ENCODE assay signal across 18 cellular contexts in the genomic region with DNA sequence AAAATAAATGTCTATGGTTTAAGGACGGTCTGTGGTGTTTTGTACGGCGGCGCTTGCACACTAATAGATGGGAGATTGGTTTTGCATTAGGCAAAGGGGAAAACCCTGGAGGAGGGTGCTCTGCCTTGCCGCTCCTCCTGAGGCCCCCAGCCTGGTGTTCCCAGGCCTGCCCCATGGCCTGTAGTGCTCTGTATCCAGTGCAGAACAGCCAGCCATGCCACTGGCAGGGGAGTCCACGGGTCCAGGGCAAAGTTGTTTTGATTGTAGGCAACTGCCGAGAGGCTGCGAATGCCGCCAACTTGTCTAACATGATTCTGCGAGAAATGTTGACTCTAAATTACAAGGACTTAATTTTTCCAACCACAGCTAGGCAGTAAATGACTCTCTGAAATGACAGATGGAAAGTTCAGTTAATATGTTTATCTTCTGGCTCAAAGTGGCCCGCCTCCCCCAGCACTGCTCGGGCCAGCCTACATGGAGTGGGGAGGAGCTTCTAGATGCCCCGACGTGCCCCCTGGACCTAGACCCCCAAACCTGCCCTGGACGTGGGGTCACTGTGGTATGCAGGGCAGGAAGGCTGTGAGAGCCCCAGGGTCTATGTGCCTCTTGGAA.
DNase-seq lines count a peak whose midpoint lies in the region; ATAC-seq, FAIRE-seq and TF ChIP-seq lines count a peak whose summit lies in the region.
"Had no signal": no experiment of that assay in that cellular context is flagged by ENCODE, and none has a peak within 500 bp of the region (broad histone marks: within the 10 kb centered on the region; RNA-seq: fewer than 3 reads in every experiment).

No MANE protein-coding gene starts in this region.

- peak; percentile 41; the same call in 2 of the 3 replicates for ATAC-seq in HepG2
- no peak for ATAC-seq in right lobe of liver
- ATAC-seq: GM12878 had no signal

- no peaks in the 10 kb centered on the region for H3K4me1 ChIP-seq in HepG2 (ENCODE audit: insufficient read depth, low read length)
- no peaks in the 10 kb centered on the region for H3K4me1 ChIP-seq in right lobe of liver
- no peaks in the 10 kb centered on the region for H3K4me1 ChIP-seq in neural progenitor cell
- H3K4me1 ChIP-seq: BE2C had no signal

- H2AFZ ChIP-seq in HepG2 (ENCODE audit: low read length): no peak overlapping the region
- no peak overlapping the region for H2AFZ ChIP-seq in neural progenitor cell (replicated peaks)

- in situ Hi-C loops in HepG2 (cut with HindIII; ENCODE audit: extremely low pct_ligation_motif_present, low pct_unique_long_range_greater_than_20kb): no loop called here

- peaks cover 12% of the 10 kb centered on the region for H3K4me1 Mint-ChIP-seq in neural progenitor cell

- H3K27ac Mint-ChIP-seq in neural progenitor cell: peak overlapping the region; percentile 15

- H3K36me3 ChIP-seq in HepG2 (replicated peaks in 1 of 2; ENCODE audit: control insufficient read depth in 1 of 2, insufficient read depth in 2 of 2, low read length in 2 of 2) (no peaks in the 10 kb centered on the region), right lobe of liver (no peaks in the 10 kb centered on the region), neural progenitor cell (no peaks in the 10 kb centered on the region)
- H3K36me3 ChIP-seq: BE2C had no signal

- TF ChIP-seq EP300 in HepG2 (IDR thresholded peaks at IDR 0.05; ENCODE audit: low read depth in 2 of 2, low read length in 2 of 2) (no peak), HepG2 (CRISPR knock-in tag; IDR thresholded peaks at IDR 0.05; ENCODE audit: borderline replicate concordance) (no peak)

- no peaks in the 10 kb centered on the region for H3F3A ChIP-seq in neural progenitor cell (ENCODE audit: low read depth)

- no peak for TF ChIP-seq RAD21 in HepG2 (CRISPR knock-in tag; IDR thresholded peaks at IDR 0.05)

- DNase-seq in NCI-H1694 treated with DMSO at 0.1 percent for 48 hours (lab: John Stamatoyannopoulos, UW) (peak; percentile 9), NCI-H1694 (lab: John Stamatoyannopoulos, UW) (no peak), HepG2 (ENCODE audit: low spot score) (no peak), right lobe of liver (no peak), neural progenitor cell (ENCODE audit: low spot score) (no peak), GM19238 (ENCODE audit: insufficient read length, low spot score) (no peak), HUDEP-2 (lab: John Stamatoyannopoulos, UW; ENCODE audit: unreplicated experiment in 76 of 76) (no peak), caudate nucleus (lab: John Stamatoyannopoulos, UW) (no peak)
- DNase-seq: BE2C, GDM1, hypothalamus, NCI-H1436, RPMI8226 had no signal

- intact Hi-C loops in HepG2 (cut with micrococcal nuclease; ENCODE audit: unreplicated experiment) (no loop called here), right lobe of liver (cut with DNase I) (no loop called here)

- H3K27me3 ChIP-seq in HepG2 (ENCODE audit: control insufficient read depth in 1 of 2, insufficient read depth in 2 of 2, low read length in 2 of 2) (no peaks in the 10 kb centered on the region; a peak in 1 of 5 replicates), right lobe of liver (no peaks in the 10 kb centered on the region), neural progenitor cell (no peaks in the 10 kb centered on the region)
- H3K27me3 ChIP-seq: BE2C had no signal

- BruUV-seq in HepG2 (replicated peaks; lab: Mats Ljungman, UMichigan): no TSS peak

- no peak for FAIRE-seq in HepG2 (lab: Jason Lieb, UNC)
- FAIRE-seq: colon, GM12878, HTR-8/SVneo, TTC549 had no signal

- H3K4me2 ChIP-seq in HepG2 (ENCODE audit: low read depth, low read length): no peak overlapping the region
- no peak overlapping the region for H3K4me2 ChIP-seq in neural progenitor cell

- CTCF ChIA-PET in HepG2 (lab: Yijun Ruan, JAX; ENCODE audit: low intra/inter-chr PET ratio, low total read pairs): no interaction called here

- TF ChIP-seq CTCF in HepG2 (CRISPR knock-in tag; IDR thresholded peaks at IDR 0.05): no peak
- TF ChIP-seq CTCF in right lobe of liver (IDR thresholded peaks at IDR 0.05): no peak
- no peak for TF ChIP-seq CTCF in neural progenitor cell (IDR thresholded peaks at IDR 0.05)

- H3K9me3 Mint-ChIP-seq in neural progenitor cell: peaks cover 2% of the 10 kb centered on the region

- WGBS in HepG2 (ENCODE audit: low lambda C conversion rate): 44% methylated on average over 12 of the region's 15 CpGs
- 79% methylated on average over 8 of the region's 15 CpGs for WGBS in right lobe of liver (ENCODE audit: insufficient coverage, low coverage, low lambda C conversion rate, missing lambda C conversion rate)

- peaks cover 3% of the 10 kb centered on the region for H3K27me3 Mint-ChIP-seq in neural progenitor cell (ENCODE audit: insufficient read depth, low read depth)

- TF ChIP-seq POLR2A in HepG2 (IDR thresholded peaks at IDR 0.05; ENCODE audit: insufficient read depth in 1 of 2, low read depth in 2 of 2, low read length in 2 of 2): no peak
- TF ChIP-seq POLR2A in right lobe of liver (IDR thresholded peaks at IDR 0.05): no peak

- POLR2A ChIA-PET in HepG2 (lab: Yijun Ruan, JAX): no interaction called here

- H3K36me3 Mint-ChIP-seq in neural progenitor cell: no peaks in the 10 kb centered on the region

- H3K27ac ChIP-seq in HepG2 (ENCODE audit: extremely low read length, insufficient read depth, low read length) (no peak overlapping the region), right lobe of liver (no peak overlapping the region), neural progenitor cell (no peak overlapping the region), caudate nucleus (ENCODE audit: low read depth, low read length) (no peak overlapping the region)
- H3K27ac ChIP-seq: 22Rv1 had no signal

- H3K4me3 Mint-ChIP-seq in neural progenitor cell: no peak overlapping the region

- H3K9me3 ChIP-seq in HepG2 (ENCODE audit: low read length) (no peaks in the 10 kb centered on the region), right lobe of liver (no peaks in the 10 kb centered on the region), neural progenitor cell (ENCODE audit: low read depth) (no peaks in the 10 kb centered on the region)
- H3K9me3 ChIP-seq: BE2C had no signal

- H3K79me2 ChIP-seq in HepG2 (ENCODE audit: insufficient read depth, low read length) (no peaks in the 10 kb centered on the region), neural progenitor cell (ENCODE audit: low read depth) (no peaks in the 10 kb centered on the region)

- no peak overlapping the region for H3K4me3 ChIP-seq in HepG2 (replicated peaks in 1 of 3; ENCODE audit: insufficient read depth in 1 of 3, low read depth in 2 of 3, low read length in 3 of 3)
- no peak overlapping the region for H3K4me3 ChIP-seq in right lobe of liver
- no peak overlapping the region for H3K4me3 ChIP-seq in neural progenitor cell
- H3K4me3 ChIP-seq: GM12878 had no signal

- no peaks in the 10 kb centered on the region for H4K20me1 ChIP-seq in HepG2 (ENCODE audit: insufficient read depth, low read length)
- H4K20me1 ChIP-seq in neural progenitor cell (ENCODE audit: low read depth): no peaks in the 10 kb centered on the region

- H3K9ac ChIP-seq in HepG2 (ENCODE audit: insufficient read depth, low read depth, low read length): no peak overlapping the region
- no peak overlapping the region for H3K9ac ChIP-seq in neural progenitor cell

TF ChIP-seq in HepG2, 621 proteins besides CTCF, POLR2A, EP300 and RAD21 (continues in another document):
- TF ChIP-seq SPEN (CRISPR knock-in tag; IDR thresholded peaks at IDR 0.05; ENCODE audit: low read depth) (no peak), POLR2G (IDR thresholded peaks at IDR 0.05; ENCODE audit: low read depth, low read length) (no peak), FOXP1 (IDR thresholded peaks at IDR 0.05) (no peak), FOXP1 (CRISPR knock-in tag; IDR thresholded peaks at IDR 0.05) (no peak), ONECUT2 (CRISPR knock-in tag; IDR thresholded peaks at IDR 0.05) (no peak), NCOR1 (IDR thresholded peaks at IDR 0.05; ENCODE audit: borderline replicate concordance, low read length) (no peak), NFIB (CRISPR knock-in tag; IDR thresholded peaks at IDR 0.05; ENCODE audit: borderline replicate concordance) (no peak)
- TF ChIP-seq, protein P1, sequence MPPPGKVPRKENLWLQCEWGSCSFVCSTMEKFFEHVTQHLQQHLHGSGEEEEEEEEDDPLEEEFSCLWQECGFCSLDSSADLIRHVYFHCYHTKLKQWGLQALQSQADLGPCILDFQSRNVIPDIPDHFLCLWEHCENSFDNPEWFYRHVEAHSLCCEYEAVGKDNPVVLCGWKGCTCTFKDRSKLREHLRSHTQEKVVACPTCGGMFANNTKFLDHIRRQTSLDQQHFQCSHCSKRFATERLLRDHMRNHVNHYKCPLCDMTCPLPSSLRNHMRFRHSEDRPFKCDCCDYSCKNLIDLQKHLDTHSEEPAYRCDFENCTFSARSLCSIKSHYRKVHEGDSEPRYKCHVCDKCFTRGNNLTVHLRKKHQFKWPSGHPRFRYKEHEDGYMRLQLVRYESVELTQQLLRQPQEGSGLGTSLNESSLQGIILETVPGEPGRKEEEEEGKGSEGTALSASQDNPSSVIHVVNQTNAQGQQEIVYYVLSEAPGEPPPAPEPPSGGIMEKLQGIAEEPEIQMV (CRISPR knock-in tag; IDR thresholded peaks at IDR 0.05; ENCODE audit: low read depth): no peak
- TF ChIP-seq, protein P2, sequence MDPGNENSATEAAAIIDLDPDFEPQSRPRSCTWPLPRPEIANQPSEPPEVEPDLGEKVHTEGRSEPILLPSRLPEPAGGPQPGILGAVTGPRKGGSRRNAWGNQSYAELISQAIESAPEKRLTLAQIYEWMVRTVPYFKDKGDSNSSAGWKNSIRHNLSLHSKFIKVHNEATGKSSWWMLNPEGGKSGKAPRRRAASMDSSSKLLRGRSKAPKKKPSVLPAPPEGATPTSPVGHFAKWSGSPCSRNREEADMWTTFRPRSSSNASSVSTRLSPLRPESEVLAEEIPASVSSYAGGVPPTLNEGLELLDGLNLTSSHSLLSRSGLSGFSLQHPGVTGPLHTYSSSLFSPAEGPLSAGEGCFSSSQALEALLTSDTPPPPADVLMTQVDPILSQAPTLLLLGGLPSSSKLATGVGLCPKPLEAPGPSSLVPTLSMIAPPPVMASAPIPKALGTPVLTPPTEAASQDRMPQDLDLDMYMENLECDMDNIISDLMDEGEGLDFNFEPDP (CRISPR knock-in tag; conservative IDR thresholded peaks at IDR 0.05): no peak
- TF ChIP-seq, protein P3, sequence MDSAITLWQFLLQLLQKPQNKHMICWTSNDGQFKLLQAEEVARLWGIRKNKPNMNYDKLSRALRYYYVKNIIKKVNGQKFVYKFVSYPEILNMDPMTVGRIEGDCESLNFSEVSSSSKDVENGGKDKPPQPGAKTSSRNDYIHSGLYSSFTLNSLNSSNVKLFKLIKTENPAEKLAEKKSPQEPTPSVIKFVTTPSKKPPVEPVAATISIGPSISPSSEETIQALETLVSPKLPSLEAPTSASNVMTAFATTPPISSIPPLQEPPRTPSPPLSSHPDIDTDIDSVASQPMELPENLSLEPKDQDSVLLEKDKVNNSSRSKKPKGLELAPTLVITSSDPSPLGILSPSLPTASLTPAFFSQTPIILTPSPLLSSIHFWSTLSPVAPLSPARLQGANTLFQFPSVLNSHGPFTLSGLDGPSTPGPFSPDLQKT (CRISPR knock-in tag; IDR thresholded peaks at IDR 0.05; ENCODE audit: borderline replicate concordance): no peak
